31 cellular contexts compared by ENCODE assay signal in genomic region chr15:50496692-50497091, GRCh38. TPM values are rescaled to one million over a fixed set of nuclear protein-coding genes. Genes with fewer than 3 reads are reported as not detected.
"Had no signal": no experiment of that assay in that cellular context is flagged by ENCODE, and none has a peak within 500 bp of the region (broad histone marks: within the 10 kb centered on the region; RNA-seq: fewer than 3 reads in every experiment).

No MANE protein-coding gene starts in this region.

- H3K27me3 Mint-ChIP-seq: activated naive CD8-positive, alpha-beta T cell treated with anti-CD3 and anti-CD28 coated beads, Interleukin-2, amount 10 ng/mL, durations not matched to agents 7 days and 5 days; progenitor cell of endocrine pancreas; stimulated activated naive CD8-positive, alpha-beta T cell treated with anti-CD3 and anti-CD28 coated beads, Interleukin-15, Interleukin-2, amounts not matched to agents 100 ng/mL and 50 ng/mL, for 24 hours had no signal

- DNase-seq: activated CD4-positive, alpha-beta T cell treated with anti-CD3 and anti-CD28 coated beads, Interleukin-2, amount 50 U/mL, for 4 hours; activated CD8-positive, alpha-beta memory T cell treated with anti-CD3 and anti-CD28 coated beads, Interleukin-2, amount 50 U/mL, for 4 hours; activated effector memory CD4-positive, alpha-beta T cell treated with anti-CD3 and anti-CD28 coated beads, Interleukin-2, amount 50 U/mL, for 16 hours; activated naive CD4-positive, alpha-beta T cell treated with anti-CD3 and anti-CD28 coated beads for 36 hours; activated naive CD8-positive, alpha-beta T cell treated with anti-CD3 and anti-CD28 coated beads, Interleukin-2, amount 10 ng/mL, durations not matched to agents 7 days and 5 days; activated T-cell treated with anti-CD3 and anti-CD28 coated beads, Interleukin-2, amount 50 U/mL, for 4 hours; amniotic stem cell; brain microvascular endothelial cell; caudate nucleus; cortex of kidney; foreskin melanocyte; heart right ventricle; mesenchymal stem cell; natural killer cell; ovary; right lobe of liver; stimulated activated CD4-positive, alpha-beta T cell treated with anti-CD3 and anti-CD28 coated beads, Interleukin-2, amount 100 ng/mL, for 48 hours; substantia nigra; T1000; upper lobe of left lung had no signal

- H3K4me1 ChIP-seq: esophagus muscularis mucosa, heart right ventricle, right lobe of liver, upper lobe of left lung, vagina had no signal

- H3K27ac ChIP-seq: brain microvascular endothelial cell, esophagus muscularis mucosa, heart right ventricle, ovary, right lobe of liver, upper lobe of left lung, vagina had no signal

- H3K27ac Mint-ChIP-seq: activated naive CD4-positive, alpha-beta T cell treated with anti-CD3 and anti-CD28 coated beads for 36 hours; activated naive CD8-positive, alpha-beta T cell treated with anti-CD3 and anti-CD28 coated beads, Interleukin-2, amount 10 ng/mL, durations not matched to agents 7 days and 5 days; natural killer cell; progenitor cell of endocrine pancreas; stimulated activated naive CD8-positive, alpha-beta T cell treated with anti-CD3 and anti-CD28 coated beads, Interleukin-15, Interleukin-2, amounts not matched to agents 100 ng/mL and 50 ng/mL, for 24 hours; WTC11 had no signal

- H3K9me3 Mint-ChIP-seq: activated naive CD4-positive, alpha-beta T cell treated with anti-CD3 and anti-CD28 coated beads for 36 hours; activated naive CD8-positive, alpha-beta T cell treated with anti-CD3 and anti-CD28 coated beads, Interleukin-2, amount 10 ng/mL, durations not matched to agents 7 days and 5 days; activated T-cell treated with anti-CD3 and anti-CD28 coated beads, Interleukin-2, amount 50 U/mL, for 4 hours; natural killer cell; stimulated activated naive CD8-positive, alpha-beta T cell treated with anti-CD3 and anti-CD28 coated beads, Interleukin-15, Interleukin-2, amounts not matched to agents 100 ng/mL and 50 ng/mL, for 24 hours; WTC11 had no signal

- H3K27me3 ChIP-seq: brain microvascular endothelial cell, esophagus muscularis mucosa, heart right ventricle, ovary, right lobe of liver, upper lobe of left lung, vagina had no signal

- H3K4me3 ChIP-seq: esophagus muscularis mucosa, heart right ventricle, ovary, right lobe of liver, upper lobe of left lung, vagina had no signal

- H3K36me3 ChIP-seq: ovary had no signal

- H3K4me3 Mint-ChIP-seq: activated naive CD4-positive, alpha-beta T cell treated with anti-CD3 and anti-CD28 coated beads for 36 hours; activated naive CD8-positive, alpha-beta T cell treated with anti-CD3 and anti-CD28 coated beads, Interleukin-2, amount 10 ng/mL, durations not matched to agents 7 days and 5 days; activated T-cell treated with anti-CD3 and anti-CD28 coated beads, Interleukin-2, amount 50 U/mL, for 4 hours; natural killer cell; stimulated activated naive CD8-positive, alpha-beta T cell treated with anti-CD3 and anti-CD28 coated beads, Interleukin-15, Interleukin-2, amounts not matched to agents 100 ng/mL and 50 ng/mL, for 24 hours; WTC11 had no signal

- H3K4me1 Mint-ChIP-seq: activated naive CD8-positive, alpha-beta T cell treated with anti-CD3 and anti-CD28 coated beads, Interleukin-2, amount 10 ng/mL, durations not matched to agents 7 days and 5 days; natural killer cell; WTC11 had no signal

- H3K9me3 ChIP-seq: esophagus muscularis mucosa, heart right ventricle, ovary, right lobe of liver, upper lobe of left lung, vagina had no signal

- ATAC-seq: activated T-cell treated with anti-CD3 and anti-CD28 coated beads, Interleukin-2, amount 50 U/mL, for 4 hours; heart right ventricle; natural killer cell; right lobe of liver; WTC11 had no signal

RNA-seq across cellular contexts. Expression of gene USP50, which starts 49.8 kb away (rescaled TPM):
- total RNA-seq: activated naive CD4-positive, alpha-beta T cell treated with anti-CD3 and anti-CD28 coated beads for 36 hours; activated T-cell treated with anti-CD3 and anti-CD28 coated beads, Interleukin-2, amount 50 U/mL, for 4 hours; esophagus muscularis mucosa; glomerular endothelial cell; kidney epithelial cell; lower leg skin; SK-MEL-5; skeletal muscle tissue; vagina; WTC11 had no signal
- polyA plus RNA-seq: heart right ventricle, ovary, thymus had no signal
